1 cellular context compared by ENCODE assay signal in genomic region chr2:31192396-31193065, GRCh38.
TF ChIP-seq lines count a peak whose summit lies in the region.

No MANE protein-coding gene starts in this region.

TF ChIP-seq in H1, 55 proteins besides CTCF, POLR2A, EP300 and RAD21:
- TF ChIP-seq CTBP2 (IDR thresholded peaks at IDR 0.05; ENCODE audit: borderline replicate concordance, insufficient read depth, insufficient read length, low read length) (no peak), JUN (IDR thresholded peaks at IDR 0.05; ENCODE audit: low read depth, low read length) (no peak), TCF12 (IDR thresholded peaks at IDR 0.05; ENCODE audit: low read depth, low read length) (no peak), SAP30 (IDR thresholded peaks at IDR 0.05; ENCODE audit: insufficient read depth, insufficient replicate concordance, low read length) (no peak), CHD2 (IDR thresholded peaks at IDR 0.05; ENCODE audit: low read length) (no peak), PHF8 (conservative IDR thresholded peaks at IDR 0.05; ENCODE audit: low read depth, low read length) (no peak), CHD1 (IDR thresholded peaks at IDR 0.05; ENCODE audit: low read depth, low read length) (no peak), SP2 (IDR thresholded peaks at IDR 0.05; ENCODE audit: low read length) (no peak), RXRA (IDR thresholded peaks at IDR 0.05; ENCODE audit: insufficient read depth, low read depth, low read length) (no peak), EZH2 (IDR thresholded peaks at IDR 0.05; ENCODE audit: low read depth, low read length, severe bottlenecking) (no peak), SIX5 (IDR thresholded peaks at IDR 0.05; ENCODE audit: low read depth, low read length) (no peak), FOSL1 (IDR thresholded peaks at IDR 0.05; ENCODE audit: insufficient read depth, low read depth, low read length) (no peak), BRCA1 (IDR thresholded peaks at IDR 0.05; ENCODE audit: low read depth, low read length) (no peak), BACH1 (IDR thresholded peaks at IDR 0.05; ENCODE audit: low read length) (no peak), USF2 (IDR thresholded peaks at IDR 0.05; ENCODE audit: low read length) (no peak), HDAC2 (IDR thresholded peaks at IDR 0.05; ENCODE audit: borderline replicate concordance in 1 of 2, low read depth in 2 of 2, low read length in 2 of 2) (no peak), SIRT6 (IDR thresholded peaks at IDR 0.05; ENCODE audit: low read length) (no peak), SIN3A (conservative IDR thresholded peaks at IDR 0.05 in 1 of 2, IDR thresholded peaks at IDR 0.05 in 1 of 2; ENCODE audit: low read depth in 1 of 2, low read length in 2 of 2) (no peak)
